In genomic region chr10:110205051-110205675, GRCh38 we compare ENCODE assay signal across 24 cellular contexts. TPM values are rescaled to one million over a fixed set of nuclear protein-coding genes. Genes with fewer than 3 reads are reported as not detected.
DNase-seq lines count a peak whose midpoint lies in the region; ATAC-seq, FAIRE-seq and TF ChIP-seq lines count a peak whose summit lies in the region.
"Had no signal": no experiment of that assay in that cellular context is flagged by ENCODE, and none has a peak within 500 bp of the region (broad histone marks: within the 10 kb centered on the region; RNA-seq: fewer than 3 reads in every experiment).

No MANE protein-coding gene starts in this region.

- H3K9me3 Mint-ChIP-seq in brain = peaks cover 0 to 6% (median 0%) of the 10 kb centered on the region in 5 experiments
- H3K9me3 Mint-ChIP-seq in nephron = no peaks in the 10 kb centered on the region
- no peaks in the 10 kb centered on the region for H3K9me3 Mint-ChIP-seq in type B pancreatic cell
- H3K9me3 Mint-ChIP-seq: CD8-positive, alpha-beta T cell had no signal

- H4K20me1 ChIP-seq in HepG2 (ENCODE audit: insufficient read depth, low read length) = no peaks in the 10 kb centered on the region

- ATAC-seq in HepG2 (no peak), right lobe of liver (no peak), HG03442 (IDR thresholded peaks at IDR 0.05; ENCODE audit: unreplicated experiment) (no peak)
- ATAC-seq: CD8-positive, alpha-beta T cell; GM12878; PC-3 had no signal

- DNase-seq in HepG2 (ENCODE audit: low spot score) (no peak), right lobe of liver (no peak), type B pancreatic cell (ENCODE audit: extremely low spot score, unreplicated experiment) (no peak), NCI-H2029 treated with DMSO at 0.1 percent for 48 hours (lab: John Stamatoyannopoulos, UW) (no peak), iPS-NIHi7 (ENCODE audit: extremely low spot score) (no peak)
- DNase-seq: AML-193; Caco-2; CD8-positive, alpha-beta T cell; GDM1; KG1; MG63; NCI-H1930; NCI-H446; NCI-H524 treated with DMSO at 0.1 percent for 48 hours; NCI-H774; PC-3; SK-N-SH had no signal

- peaks cover 30% of the 10 kb centered on the region for H3K4me1 ChIP-seq in HepG2 (ENCODE audit: insufficient read depth, low read length)
- peaks cover 0 to 29% (median 0%) of the 10 kb centered on the region in 4 donors for H3K4me1 ChIP-seq in right lobe of liver

- in situ Hi-C loops in HepG2 (cut with HindIII; ENCODE audit: extremely low pct_ligation_motif_present, low pct_unique_long_range_greater_than_20kb) = no loop called here

- no peak for FAIRE-seq in HepG2 (lab: Jason Lieb, UNC)
- FAIRE-seq: A204.1, GM12878, H54 had no signal

- POLR2A ChIA-PET in HepG2 (lab: Yijun Ruan, JAX) = no interaction called here

- H3K4me3 Mint-ChIP-seq in brain = peak overlapping the region; percentile 16 to 62 (median 49)
- peak overlapping the region; percentile 40 to 67 (median 65) for H3K4me3 Mint-ChIP-seq in nephron
- H3K4me3 Mint-ChIP-seq in type B pancreatic cell = peak overlapping the region; percentile 49
- H3K4me3 Mint-ChIP-seq: CD8-positive, alpha-beta T cell had no signal

- no peaks in the 10 kb centered on the region for H3K9me3 ChIP-seq in HepG2 (ENCODE audit: low read length)
- no peaks in the 10 kb centered on the region for H3K9me3 ChIP-seq in right lobe of liver
- H3K9me3 ChIP-seq: BLaER1 treated with 17β-estradiol and CSF1 and Interleukin-3, amounts not matched to agents 10 nM and 100 nM; Caco-2; MG63; SK-N-SH had no signal

- TF ChIP-seq POLR2A in HepG2 (IDR thresholded peaks at IDR 0.05; ENCODE audit: insufficient read depth in 1 of 2, low read depth in 2 of 2, low read length in 2 of 2) = no peak
- no peak for TF ChIP-seq POLR2A in right lobe of liver (IDR thresholded peaks at IDR 0.05)

- CTCF ChIA-PET in HepG2 (lab: Yijun Ruan, JAX; ENCODE audit: low intra/inter-chr PET ratio, low total read pairs) = interaction anchor here (1.6 kb wide), 1 partner anchor 74 kb away, joined by 12 read pairs; no protein-coding TSS in a partner anchor

- TF ChIP-seq RAD21 in HepG2 (CRISPR knock-in tag; IDR thresholded peaks at IDR 0.05) = no peak

- H3K27ac ChIP-seq in HepG2 (ENCODE audit: extremely low read length, insufficient read depth, low read length) (no peak overlapping the region), right lobe of liver (no peak overlapping the region)
- H3K27ac ChIP-seq: BLaER1 treated with 17β-estradiol and CSF1 and Interleukin-3, amounts not matched to agents 10 nM and 100 nM had no signal

- TF ChIP-seq CTCF in HepG2 (CRISPR knock-in tag; IDR thresholded peaks at IDR 0.05) (no peak), right lobe of liver (IDR thresholded peaks at IDR 0.05) (no peak), brain (conservative IDR thresholded peaks at IDR 0.05) (no peak), nephron (IDR thresholded peaks at IDR 0.05; ENCODE audit: unreplicated experiment in 3 of 3) (no peak), type B pancreatic cell (conservative IDR thresholded peaks at IDR 0.05) (no peak)

- H3K4me3 ChIP-seq in HepG2 (replicated peaks in 1 of 3; ENCODE audit: insufficient read depth in 1 of 3, low read depth in 2 of 3, low read length in 3 of 3) (no peak overlapping the region), right lobe of liver (no peak overlapping the region)
- H3K4me3 ChIP-seq: BLaER1 treated with 17β-estradiol and CSF1 and Interleukin-3, amounts not matched to agents 10 nM and 100 nM; GM12878; MG63 had no signal

- H3K27me3 ChIP-seq in HepG2 (ENCODE audit: control insufficient read depth in 1 of 2, insufficient read depth in 2 of 2, low read length in 2 of 2) (peaks cover 3 to 25% of the 10 kb centered on the region in 2 experiments; a peak in 2 of 5 replicates), right lobe of liver (no peaks in the 10 kb centered on the region)
- H3K27me3 ChIP-seq: BLaER1 treated with 17β-estradiol and CSF1 and Interleukin-3, amounts not matched to agents 10 nM and 100 nM; MG63 had no signal

- BruUV-seq in HepG2 (replicated peaks; lab: Mats Ljungman, UMichigan) = no TSS peak

- 62% methylated on average over 12 of the region's 12 CpGs for WGBS in HepG2 (ENCODE audit: low lambda C conversion rate)
- 63% methylated on average over 11 of the region's 12 CpGs for WGBS in right lobe of liver (ENCODE audit: insufficient coverage, low coverage, low lambda C conversion rate, missing lambda C conversion rate)

- no peak overlapping the region for H2AFZ ChIP-seq in HepG2 (ENCODE audit: low read length)

- H3K9ac ChIP-seq in HepG2 (ENCODE audit: insufficient read depth, low read depth, low read length) = no peak overlapping the region
- H3K9ac ChIP-seq: BLaER1 treated with 17β-estradiol and CSF1 and Interleukin-3, amounts not matched to agents 10 nM and 100 nM; SK-N-SH had no signal

- H3K27me3 Mint-ChIP-seq in brain (peaks cover 23% of the 10 kb centered on the region), nephron (ENCODE audit: low read depth) (peaks cover 18% of the 10 kb centered on the region), type B pancreatic cell (peaks cover 6% of the 10 kb centered on the region)

- H3K79me2 ChIP-seq in HepG2 (ENCODE audit: insufficient read depth, low read length) = peaks cover 4% of the 10 kb centered on the region

- H3K4me2 ChIP-seq in HepG2 (ENCODE audit: low read depth, low read length) = no peak overlapping the region
- H3K4me2 ChIP-seq: BLaER1 treated with 17β-estradiol and CSF1 and Interleukin-3, amounts not matched to agents 10 nM and 100 nM; SK-N-SH had no signal

- H3K36me3 ChIP-seq in HepG2 (replicated peaks in 1 of 2; ENCODE audit: control insufficient read depth in 1 of 2, insufficient read depth in 2 of 2, low read length in 2 of 2) (no peaks in the 10 kb centered on the region; a peak in 1 of 5 replicates), right lobe of liver (no peaks in the 10 kb centered on the region)
- H3K36me3 ChIP-seq: BLaER1 treated with 17β-estradiol and CSF1 and Interleukin-3, amounts not matched to agents 10 nM and 100 nM; MG63 had no signal

- H3K36me3 Mint-ChIP-seq in brain (no peaks in the 10 kb centered on the region), nephron (ENCODE audit: low read depth) (no peaks in the 10 kb centered on the region), type B pancreatic cell (no peaks in the 10 kb centered on the region)

- intact Hi-C loops in HepG2 (cut with micrococcal nuclease; ENCODE audit: unreplicated experiment) (loop anchor here (5.0 kb wide), 1 partner anchor 68 kb away; no protein-coding TSS in a partner anchor), right lobe of liver (cut with DNase I) (loop anchor here in 1 of 2 donors (10.0 kb wide), 1 partner anchor 60 kb away; no protein-coding TSS in a partner anchor)

- H3K4me1 Mint-ChIP-seq in brain (peaks cover 37% of the 10 kb centered on the region), nephron (peaks cover 19% of the 10 kb centered on the region), type B pancreatic cell (ENCODE audit: unreplicated experiment) (peaks cover 23% of the 10 kb centered on the region)

- H3K27ac Mint-ChIP-seq in brain (peak overlapping the region in 4 of 5 experiments; percentile 19 to 54 (median 40)), nephron (peak overlapping the region; percentile 35 to 70 (median 46)), type B pancreatic cell (peak overlapping the region; percentile 66)
- H3K27ac Mint-ChIP-seq: CD8-positive, alpha-beta T cell had no signal

- TF ChIP-seq EP300 in HepG2 (IDR thresholded peaks at IDR 0.05; ENCODE audit: low read depth in 2 of 2, low read length in 2 of 2) (no peak), HepG2 (CRISPR knock-in tag; IDR thresholded peaks at IDR 0.05; ENCODE audit: borderline replicate concordance) (no peak)

TF ChIP-seq in HepG2, 621 proteins besides CTCF, POLR2A, EP300 and RAD21:
- peak in 1 of 2 experiments; percentile 42; a peak in 2 of 4 replicates for TF ChIP-seq MAFK (conservative IDR thresholded peaks at IDR 0.05 in 1 of 2, IDR thresholded peaks at IDR 0.05 in 1 of 2; ENCODE audit: low read length in 2 of 2)
- no peak for TF ChIP-seq ZNF260 (CRISPR knock-in tag; IDR thresholded peaks at IDR 0.05; ENCODE audit: borderline replicate concordance, low read depth)
- no peak for TF ChIP-seq MYC (CRISPR knock-in tag; IDR thresholded peaks at IDR 0.05; ENCODE audit: borderline replicate concordance)
- no peak for TF ChIP-seq CENPT (CRISPR knock-in tag; IDR thresholded peaks at IDR 0.05; ENCODE audit: low read depth)
- TF ChIP-seq ZNF782 (CRISPR knock-in tag; IDR thresholded peaks at IDR 0.05; ENCODE audit: borderline replicate concordance) = no peak
- TF ChIP-seq MAFF (IDR thresholded peaks at IDR 0.05; ENCODE audit: low read depth, low read length) = peak; percentile 15; the same call in 1 of the 2 replicates

RNA-seq across cellular contexts. Expression of gene MXI1, which starts 2.2 kb away (rescaled TPM):
- total RNA-seq in HepG2 (2016; rRNA removed; fragmentation: Illumina TruSeq; extraction: Trizol) (6.6 and 10.1 TPM in 2 replicates), right lobe of liver (10 to 100 TPM; 17.1 to 32.6 (median 26.5) TPM), type B pancreatic cell (ENCODE audit: low replicate concordance) (17.8 and 34.7 TPM in 2 replicates)
- total RNA-seq in HepG2 (2016; cell fraction: cytosol; rRNA removed; fragmentation: Illumina TruSeq; extraction: Trizol; ENCODE audit: low read depth) = 4.5 and 5.3 TPM in 2 replicates
- 6.8 TPM in 2 replicates for total RNA-seq in HepG2 (2016; cell fraction: insoluble cytoplasmic fraction; rRNA removed; fragmentation: Illumina TruSeq; extraction: Trizol)
- 12.9 and 14.7 TPM in 2 replicates for total RNA-seq in HepG2 (2016; cell fraction: membrane; rRNA removed; fragmentation: Illumina TruSeq; extraction: Trizol)
- 5.4 and 5.6 TPM in 2 replicates for total RNA-seq in HepG2 (2016; cell fraction: nucleus; rRNA removed; fragmentation: Illumina TruSeq; extraction: Trizol)
- polyA plus RNA-seq in HepG2 (2011; rRNA removed) (22.0 and 22.2 TPM in 2 replicates), brain (ENCODE audit: insufficient read depth, low read depth, low replicate concordance) (44.0 TPM)
- 13.1 and 16.9 TPM in 2 replicates for polyA plus RNA-seq in HepG2 (2011; cell fraction: cytosol; rRNA removed)
- polyA plus RNA-seq in HepG2 (2011; cell fraction: nucleus; rRNA removed) = 9.3 and 11.4 TPM in 2 replicates
- polyA plus RNA-seq in HepG2 (2012) = 39.3 and 44.8 TPM in 2 replicates
- 6.1 and 7.9 TPM in 2 replicates for polyA plus RNA-seq in HepG2 (2016; cell fraction: cytosol; fragmentation: Illumina TruSeq; extraction: Trizol; ENCODE audit: low read depth)
- 7.9 and 8.0 TPM in 2 replicates for polyA plus RNA-seq in HepG2 (2016; cell fraction: insoluble cytoplasmic fraction; fragmentation: Illumina TruSeq; extraction: Trizol; ENCODE audit: low read depth)
- polyA plus RNA-seq in HepG2 (2016; cell fraction: membrane; fragmentation: Illumina TruSeq; extraction: Trizol; ENCODE audit: low read depth) = 12.7 and 14.2 TPM in 2 replicates
- 16.1 and 16.4 TPM in 2 replicates for polyA plus RNA-seq in HepG2 (2016; cell fraction: nucleus; fragmentation: Illumina TruSeq; extraction: Trizol; ENCODE audit: insufficient read depth, low read depth)
- 12.4 and 19.6 TPM in 2 replicates for polyA minus RNA-seq in HepG2 (2011; rRNA and poly(A)+ RNA removed; ENCODE audit: low replicate concordance)
- 23.8 and 27.6 TPM in 2 replicates for polyA minus RNA-seq in HepG2 (2011; cell fraction: cytosol; rRNA and poly(A)+ RNA removed)
- polyA minus RNA-seq in HepG2 (2011; cell fraction: nucleus; rRNA and poly(A)+ RNA removed) = 25.0 and 35.5 TPM in 2 replicates
